In genomic region chr3:141241248-141242034, GRCh38 we compare ENCODE assay signal across 11 cellular contexts. TPM values are rescaled to one million over a fixed set of nuclear protein-coding genes. Genes with fewer than 3 reads are reported as not detected.
DNase-seq lines count a peak whose midpoint lies in the region; ATAC-seq, FAIRE-seq and TF ChIP-seq lines count a peak whose summit lies in the region.
"Had no signal": no experiment of that assay in that cellular context is flagged by ENCODE, and none has a peak within 500 bp of the region (broad histone marks: within the 10 kb centered on the region; RNA-seq: fewer than 3 reads in every experiment).

No MANE protein-coding gene starts in this region.

- H3K79me2 ChIP-seq in astrocyte (ENCODE audit: insufficient read depth, low read length) (no peaks in the 10 kb centered on the region), keratinocyte (ENCODE audit: control insufficient read depth, insufficient read depth, low read length) (no peaks in the 10 kb centered on the region)

- H3K4me2 ChIP-seq in astrocyte (ENCODE audit: low read length) = peak overlapping the region; percentile 10
- peak overlapping the region; percentile 28 for H3K4me2 ChIP-seq in keratinocyte (ENCODE audit: control insufficient read depth, extremely low read depth, insufficient read depth, low read depth, low read length)

- TF ChIP-seq POLR2A in spleen (IDR thresholded peaks at IDR 0.05) = no peak

- ATAC-seq in activated naive CD8-positive, alpha-beta T cell treated with anti-CD3 and anti-CD28 coated beads, Interleukin-2, amount 50 U/mL, for 24 hours = no peak
- ATAC-seq in effector memory CD8-positive, alpha-beta T cell (replicated peaks) = no peak

- intact Hi-C loops in spleen (cut with DNase I; ENCODE audit: low total_unique reads) = no loop called here

- DNase-seq in activated naive CD8-positive, alpha-beta T cell treated with anti-CD3 and anti-CD28 coated beads for 36 hours = no peak
- DNase-seq in activated naive CD8-positive, alpha-beta T cell treated with anti-CD3 and anti-CD28 coated beads, Interleukin-2, amount 50 U/mL, for 24 hours = no peak
- DNase-seq in astrocyte (ENCODE audit: low read depth) (peak; percentile 30), keratinocyte (ENCODE audit: low read depth, low spot score) (no peak), NOMO-1 treated with dmso at 0.1 percent for 144 hours (lab: John Stamatoyannopoulos, UW; ENCODE audit: unreplicated experiment) (no peak), spleen (no peak), HUDEP-2 (lab: John Stamatoyannopoulos, UW; ENCODE audit: unreplicated experiment in 76 of 76) (no peak)
- DNase-seq in effector memory CD8-positive, alpha-beta T cell = no peak
- DNase-seq: activated CD4-positive, CD25-positive, alpha-beta regulatory T cell; stimulated activated CD8-positive, alpha-beta memory T cell treated with anti-CD3 and anti-CD28 coated beads, Interleukin-4, amount 100 ng/mL, for 48 hours had no signal

- 74 to 86% (median 79%) methylated on average over 7 to 10 of the region's 10 CpGs for WGBS in spleen, 5 donors

- peaks cover 4% of the 10 kb centered on the region for H4K20me1 ChIP-seq in astrocyte (ENCODE audit: insufficient read depth, low read length)
- H4K20me1 ChIP-seq in keratinocyte (ENCODE audit: control insufficient read depth, extremely low read depth, insufficient read depth, low read length) = no peaks in the 10 kb centered on the region

- H3K4me3 Mint-ChIP-seq in activated naive CD8-positive, alpha-beta T cell treated with anti-CD3 and anti-CD28 coated beads for 36 hours = no peak overlapping the region
- no peak overlapping the region for H3K4me3 Mint-ChIP-seq in activated naive CD8-positive, alpha-beta T cell treated with anti-CD3 and anti-CD28 coated beads, Interleukin-2, amount 50 U/mL, for 24 hours
- no peak overlapping the region for H3K4me3 Mint-ChIP-seq in astrocyte (ENCODE audit: unreplicated experiment)
- H3K4me3 Mint-ChIP-seq in effector memory CD8-positive, alpha-beta T cell = no peak overlapping the region

- H3K27ac ChIP-seq in astrocyte (ENCODE audit: low read depth, low read length) (no peak overlapping the region), keratinocyte (ENCODE audit: control insufficient read depth, insufficient read depth, low read length) (no peak overlapping the region), spleen (no peak overlapping the region)

- no peaks in the 10 kb centered on the region for H3K9me1 ChIP-seq in keratinocyte (ENCODE audit: control insufficient read depth, extremely low read depth, insufficient read depth, low read length)

- H3K9me3 Mint-ChIP-seq in activated naive CD8-positive, alpha-beta T cell treated with anti-CD3 and anti-CD28 coated beads for 36 hours = peaks cover 2% of the 10 kb centered on the region
- H3K9me3 Mint-ChIP-seq in activated naive CD8-positive, alpha-beta T cell treated with anti-CD3 and anti-CD28 coated beads, Interleukin-2, amount 50 U/mL, for 24 hours = no peaks in the 10 kb centered on the region
- H3K9me3 Mint-ChIP-seq in astrocyte (ENCODE audit: unreplicated experiment) = no peaks in the 10 kb centered on the region
- H3K9me3 Mint-ChIP-seq in effector memory CD8-positive, alpha-beta T cell = no peaks in the 10 kb centered on the region

- dilution Hi-C loops in keratinocyte (cut with MboI; ENCODE audit: extremely low pct_ligation_motif_present, low sequenced_read_pairs) = no loop called here

- no peak overlapping the region for H2AFZ ChIP-seq in astrocyte (ENCODE audit: low read depth, low read length)
- H2AFZ ChIP-seq in keratinocyte (ENCODE audit: control insufficient read depth, low read length) = no peak overlapping the region

- TF ChIP-seq CTCF in astrocyte (IDR thresholded peaks at IDR 0.05; ENCODE audit: insufficient read depth, low read depth, low read length) = no peak
- TF ChIP-seq CTCF in keratinocyte (optimal IDR thresholded peaks at IDR 0.05 in 1 of 3, IDR thresholded peaks at IDR 0.05 in 1 of 3, conservative IDR thresholded peaks at IDR 0.05 in 1 of 3; ENCODE audit: extremely low read depth in 1 of 3, insufficient read depth in 2 of 3, low read length in 3 of 3) = no peak
- TF ChIP-seq CTCF in spleen (IDR thresholded peaks at IDR 0.05 in 8 of 11, conservative IDR thresholded peaks at IDR 0.05 in 3 of 11) = no peak

- H3K4me1 ChIP-seq in astrocyte (ENCODE audit: insufficient read depth, low read length) (peaks cover 37% of the 10 kb centered on the region), keratinocyte (ENCODE audit: control insufficient read depth, extremely low read depth, insufficient read depth, low read length) (peaks cover 24% of the 10 kb centered on the region), spleen (peaks cover 0 to 16% (median 0%) of the 10 kb centered on the region in 6 donors)

- H3K4me3 ChIP-seq in astrocyte (ENCODE audit: insufficient read depth, low read depth, low read length) (no peak overlapping the region), keratinocyte (ENCODE audit: control insufficient read depth in 2 of 3, extremely low read depth in 1 of 3, insufficient read depth in 2 of 3, low read depth in 1 of 3, low read length in 3 of 3) (no peak overlapping the region), spleen (no peak overlapping the region)

- H3K36me3 ChIP-seq in astrocyte (ENCODE audit: insufficient read depth, low read length) (no peaks in the 10 kb centered on the region), keratinocyte (ENCODE audit: control insufficient read depth in 2 of 2, extremely low read depth in 1 of 2, insufficient read depth in 2 of 2, low read length in 2 of 2) (no peaks in the 10 kb centered on the region), spleen (peaks cover 0 to 15% (median 0%) of the 10 kb centered on the region in 6 donors)

- FAIRE-seq in astrocyte (lab: Jason Lieb, UNC) = no peak
- no peak for FAIRE-seq in keratinocyte (lab: Jason Lieb, UNC)
- FAIRE-seq: G401.6 had no signal

- no peaks in the 10 kb centered on the region for H3K27me3 Mint-ChIP-seq in activated naive CD8-positive, alpha-beta T cell treated with anti-CD3 and anti-CD28 coated beads for 36 hours
- no peaks in the 10 kb centered on the region for H3K27me3 Mint-ChIP-seq in activated naive CD8-positive, alpha-beta T cell treated with anti-CD3 and anti-CD28 coated beads, Interleukin-2, amount 50 U/mL, for 24 hours
- H3K27me3 Mint-ChIP-seq in astrocyte (ENCODE audit: low read depth, unreplicated experiment) = peaks cover 3% of the 10 kb centered on the region
- H3K27me3 Mint-ChIP-seq in effector memory CD8-positive, alpha-beta T cell = no peaks in the 10 kb centered on the region

- H3K4me1 Mint-ChIP-seq in activated naive CD8-positive, alpha-beta T cell treated with anti-CD3 and anti-CD28 coated beads for 36 hours = peaks cover 63% of the 10 kb centered on the region
- H3K4me1 Mint-ChIP-seq in activated naive CD8-positive, alpha-beta T cell treated with anti-CD3 and anti-CD28 coated beads, Interleukin-2, amount 50 U/mL, for 24 hours = peaks cover 67% of the 10 kb centered on the region
- H3K4me1 Mint-ChIP-seq in astrocyte (ENCODE audit: low read depth, unreplicated experiment) = peaks cover 32% of the 10 kb centered on the region
- H3K4me1 Mint-ChIP-seq in effector memory CD8-positive, alpha-beta T cell (ENCODE audit: low read depth in 2 of 2) = peaks cover 23 to 31% of the 10 kb centered on the region in 2 donors

- no peaks in the 10 kb centered on the region for H3K9me3 ChIP-seq in astrocyte (ENCODE audit: insufficient read depth, low read depth, low read length)
- H3K9me3 ChIP-seq in keratinocyte (ENCODE audit: control insufficient read depth, low read depth, low read length) = no peaks in the 10 kb centered on the region
- no peaks in the 10 kb centered on the region for H3K9me3 ChIP-seq in spleen

- H3K9ac ChIP-seq in astrocyte (ENCODE audit: low read length) = no peak overlapping the region
- no peak overlapping the region for H3K9ac ChIP-seq in keratinocyte (ENCODE audit: control insufficient read depth, extremely low read depth, insufficient read depth, low read length)

- H3K36me3 Mint-ChIP-seq in activated naive CD8-positive, alpha-beta T cell treated with anti-CD3 and anti-CD28 coated beads for 36 hours = peaks cover 33% of the 10 kb centered on the region
- peaks cover 14% of the 10 kb centered on the region for H3K36me3 Mint-ChIP-seq in activated naive CD8-positive, alpha-beta T cell treated with anti-CD3 and anti-CD28 coated beads, Interleukin-2, amount 50 U/mL, for 24 hours (ENCODE audit: low read depth)
- no peaks in the 10 kb centered on the region for H3K36me3 Mint-ChIP-seq in astrocyte (ENCODE audit: low read depth, unreplicated experiment)
- H3K36me3 Mint-ChIP-seq in effector memory CD8-positive, alpha-beta T cell (ENCODE audit: insufficient read depth) = no peaks in the 10 kb centered on the region

- H3K27ac Mint-ChIP-seq in activated naive CD8-positive, alpha-beta T cell treated with anti-CD3 and anti-CD28 coated beads for 36 hours = peak overlapping the region; percentile 14
- no peak overlapping the region for H3K27ac Mint-ChIP-seq in activated naive CD8-positive, alpha-beta T cell treated with anti-CD3 and anti-CD28 coated beads, Interleukin-2, amount 50 U/mL, for 24 hours
- no peak overlapping the region for H3K27ac Mint-ChIP-seq in astrocyte (ENCODE audit: unreplicated experiment)
- no peak overlapping the region for H3K27ac Mint-ChIP-seq in effector memory CD8-positive, alpha-beta T cell

- H3K27me3 ChIP-seq in astrocyte (ENCODE audit: insufficient read depth, low read length) = no peaks in the 10 kb centered on the region
- H3K27me3 ChIP-seq in keratinocyte (ENCODE audit: control insufficient read depth, extremely low read depth, insufficient read depth, low read length) = no peaks in the 10 kb centered on the region
- no peaks in the 10 kb centered on the region for H3K27me3 ChIP-seq in spleen (replicated peaks in 1 of 7)

RNA-seq across cellular contexts. Expression of gene PXYLP1, which starts 9.8 kb away (rescaled TPM):
- total RNA-seq in activated naive CD8-positive, alpha-beta T cell treated with anti-CD3 and anti-CD28 coated beads for 36 hours = 10 to 100 TPM in 1 of 2 experiments, 1 to 10 TPM in 1; 9.9 to 10.5 TPM
- 4.5 and 6.1 TPM in 2 replicates for total RNA-seq in astrocyte
- 2.3 to 3.1 TPM (median 3.0 TPM) in 3 replicates for polyA plus RNA-seq in keratinocyte
- polyA plus RNA-seq in keratinocyte (2011; ENCODE audit: low read depth) = 2.4 TPM
- 1.4 and 2.3 TPM in 2 replicates for polyA plus RNA-seq in keratinocyte (2011; cell fraction: cytosol; rRNA removed)
- polyA plus RNA-seq in keratinocyte (2011; cell fraction: nucleus; rRNA removed) = 3.5 and 4.3 TPM in 2 replicates
- polyA plus RNA-seq in keratinocyte (2012; ENCODE audit: low replicate concordance) = 2.1 and 3.4 TPM in 2 replicates
- polyA minus RNA-seq in keratinocyte = 3.4 to 6.6 TPM (median 4.7 TPM) in 3 replicates
- polyA minus RNA-seq in keratinocyte (2011; cell fraction: cytosol; rRNA and poly(A)+ RNA removed) = 1.2 TPM
- polyA minus RNA-seq in keratinocyte (2011; cell fraction: nucleus; rRNA and poly(A)+ RNA removed) = 2.6 and 4.5 TPM in 2 replicates
- 10 to 100 TPM in 3 of 7 donors, 1 to 10 TPM in 4; 6.4 to 15.6 (median 9.5) TPM for total RNA-seq in spleen
- 1 to 10 TPM; 2.9 to 4.1 (median 3.0) TPM for polyA plus RNA-seq in spleen
